In the genomic region with DNA sequence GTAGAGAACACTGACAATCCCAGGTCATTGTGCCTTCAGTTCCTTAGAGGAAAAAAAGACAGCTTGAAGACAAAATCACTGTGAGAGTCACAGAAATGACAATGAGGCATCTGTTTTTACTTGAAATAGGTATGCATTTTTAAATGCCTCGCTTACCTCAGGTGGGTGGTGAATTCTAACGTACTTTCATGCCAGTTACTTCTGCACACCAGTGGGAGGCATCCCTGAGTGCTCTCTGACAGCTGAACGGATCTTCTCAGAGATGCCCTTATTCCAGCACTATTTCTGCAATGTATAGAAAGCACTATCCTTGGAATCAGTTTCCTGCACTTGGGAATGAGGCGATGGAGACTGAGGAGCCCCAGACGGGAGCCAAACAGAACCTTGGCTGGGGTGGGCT, we compare ENCODE assay signal across 15 cellular contexts.
"Had no signal": no experiment of that assay in that cellular context is flagged by ENCODE, and none has a peak within 500 bp of the region (broad histone marks: within the 10 kb centered on the region; RNA-seq: fewer than 3 reads in every experiment).

No MANE protein-coding gene starts in this region.

- H3K4me3 ChIP-seq: dorsolateral prefrontal cortex, lower lobe of right lung, ovary, smooth muscle cell, stomach, testis, tibial artery had no signal

- DNase-seq: dorsolateral prefrontal cortex; effector CD4-positive, alpha-beta T cell; left ventricle myocardium superior; lower lobe of right lung; natural killer cell; occipital lobe; ovary; stimulated activated CD4-positive, alpha-beta T cell treated with anti-CD3 and anti-CD28 coated beads, Interleukin-2, amount 100 ng/mL, for 24 hours; stimulated activated CD4-positive, alpha-beta T cell treated with anti-CD3 and anti-CD28 coated beads, Interleukin-4, amount 100 ng/mL, for 24 hours; stimulated activated naive CD4-positive, alpha-beta T cell treated with Interleukin-2 at 50 U/mL for 16 hours; stomach; testis; tibial artery had no signal

- H3K4me1 ChIP-seq: lower lobe of right lung had no signal

- H3K36me3 ChIP-seq: lower lobe of right lung, ovary, stomach, tibial artery had no signal

- H3K4me2 ChIP-seq: smooth muscle cell had no signal

- H3K27ac ChIP-seq: lower lobe of right lung, ovary, stomach, testis, tibial artery had no signal

- H3K27me3 ChIP-seq: dorsolateral prefrontal cortex, ovary, stomach, testis, tibial artery had no signal

- ATAC-seq: left ventricle myocardium superior, lower lobe of right lung, natural killer cell, sciatic nerve had no signal

- H3K9me3 ChIP-seq: lower lobe of right lung, ovary, stomach, testis, tibial artery had no signal
